ENCODE assay signal across 29 cellular contexts in the genomic region with DNA sequence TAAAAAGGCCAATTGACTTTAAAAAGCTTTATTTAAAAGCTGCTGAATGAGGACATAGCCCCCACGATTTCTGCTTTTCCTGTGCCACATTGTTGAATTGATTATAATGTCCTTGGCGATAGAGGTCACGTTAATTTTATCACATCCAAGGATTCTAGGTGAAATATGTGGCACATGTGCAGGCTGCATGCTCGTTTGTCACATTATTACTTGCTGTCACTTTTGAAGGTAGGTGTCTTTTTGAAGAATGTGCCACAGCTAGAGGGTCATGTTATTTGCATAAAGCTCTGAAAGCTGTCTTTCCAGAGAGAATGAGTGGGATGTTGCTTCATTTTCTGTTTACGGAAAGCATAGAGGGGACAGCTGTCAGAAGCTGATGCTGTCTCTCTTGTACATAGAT.
"Had no signal": no experiment of that assay in that cellular context is flagged by ENCODE, and none has a peak within 500 bp of the region (broad histone marks: within the 10 kb centered on the region; RNA-seq: fewer than 3 reads in every experiment).

No MANE protein-coding gene starts in this region.

- H3K36me3 ChIP-seq: adrenal gland, esophagus muscularis mucosa, gastrocnemius medialis, heart right ventricle had no signal

- ATAC-seq: activated CD4-positive, alpha-beta T cell treated with anti-CD3 and anti-CD28 coated beads for 36 hours; activated CD8-positive, alpha-beta memory T cell treated with anti-CD3 and anti-CD28 coated beads, Interleukin-2, amount 10 ng/mL, durations not matched to agents 7 days and 5 days; activated CD8-positive, alpha-beta T cell treated with anti-CD3 and anti-CD28 coated beads, Interleukin-2, amount 10 ng/mL, durations not matched to agents 7 days and 5 days; activated naive CD8-positive, alpha-beta T cell treated with anti-CD3 and anti-CD28 coated beads, Interleukin-2, amount 50 U/mL, for 24 hours; body of pancreas; effector memory CD8-positive, alpha-beta T cell; foreskin keratinocyte; gastrocnemius medialis; heart right ventricle had no signal

- H3K9me3 ChIP-seq: adrenal gland, body of pancreas, esophagus muscularis mucosa, gastrocnemius medialis had no signal

- H3K27me3 ChIP-seq: adrenal gland, body of pancreas, esophagus muscularis mucosa, foreskin keratinocyte, gastrocnemius medialis, heart right ventricle had no signal

- DNase-seq: activated CD4-positive, alpha-beta memory T cell treated with anti-CD3 and anti-CD28 coated beads for 36 hours; activated CD4-positive, alpha-beta T cell treated with anti-CD3 and anti-CD28 coated beads for 36 hours; activated CD4-positive, alpha-beta T cell treated with anti-CD3 and anti-CD28 coated beads, Interleukin-2, amount 10 ng/mL, durations not matched to agents 24 days and 14 days; activated CD4-positive, CD25-positive, alpha-beta regulatory T cell; activated CD4-positive, CD25-positive, alpha-beta regulatory T cell treated with anti-CD3 and anti-CD28 coated beads, Interleukin-2, amount 50 U/mL, for 72 hours; activated CD8-positive, alpha-beta memory T cell treated with anti-CD3 and anti-CD28 coated beads, Interleukin-2, amount 10 ng/mL, durations not matched to agents 7 days and 5 days; activated CD8-positive, alpha-beta memory T cell treated with anti-CD3 and anti-CD28 coated beads, Interleukin-2, amount 50 U/mL, for 4 hours; activated CD8-positive, alpha-beta T cell treated with anti-CD3 and anti-CD28 coated beads, Interleukin-2, amount 10 ng/mL, durations not matched to agents 7 days and 5 days; activated effector memory CD4-positive, alpha-beta T cell treated with anti-CD3 and anti-CD28 coated beads, Interleukin-2, amount 50 U/mL, for 16 hours; activated naive CD4-positive, alpha-beta T cell treated with anti-CD3 and anti-CD28 coated beads for 36 hours; activated naive CD8-positive, alpha-beta T cell treated with anti-CD3 and anti-CD28 coated beads for 36 hours; activated naive CD8-positive, alpha-beta T cell treated with anti-CD3 and anti-CD28 coated beads, Interleukin-2, amount 50 U/mL, for 24 hours; activated T-cell treated with anti-CD3 and anti-CD28 coated beads, Interleukin-2, amount 50 U/mL, for 1 hour; activated T-cell treated with anti-CD3 and anti-CD28 coated beads, Interleukin-2, amount 50 U/mL, for 48 hours; adrenal gland; amygdala; aorta; body of pancreas; caudate nucleus; cortex of kidney; dermis blood vessel endothelial cell; effector CD4-positive, alpha-beta T cell; effector memory CD8-positive, alpha-beta T cell; erythroblast; foreskin keratinocyte; gastrocnemius medialis; heart right ventricle; T-helper 2 cell had no signal

- H3K4me3 ChIP-seq: adrenal gland, body of pancreas, esophagus muscularis mucosa, gastrocnemius medialis, heart right ventricle had no signal

- H3K4me1 ChIP-seq: adrenal gland, body of pancreas, esophagus muscularis mucosa, foreskin keratinocyte, gastrocnemius medialis, heart right ventricle had no signal

- H3K27ac ChIP-seq: adrenal gland, body of pancreas, esophagus muscularis mucosa, foreskin keratinocyte, gastrocnemius medialis, heart right ventricle had no signal
